17 cellular contexts compared by ENCODE assay signal in the genomic region with DNA sequence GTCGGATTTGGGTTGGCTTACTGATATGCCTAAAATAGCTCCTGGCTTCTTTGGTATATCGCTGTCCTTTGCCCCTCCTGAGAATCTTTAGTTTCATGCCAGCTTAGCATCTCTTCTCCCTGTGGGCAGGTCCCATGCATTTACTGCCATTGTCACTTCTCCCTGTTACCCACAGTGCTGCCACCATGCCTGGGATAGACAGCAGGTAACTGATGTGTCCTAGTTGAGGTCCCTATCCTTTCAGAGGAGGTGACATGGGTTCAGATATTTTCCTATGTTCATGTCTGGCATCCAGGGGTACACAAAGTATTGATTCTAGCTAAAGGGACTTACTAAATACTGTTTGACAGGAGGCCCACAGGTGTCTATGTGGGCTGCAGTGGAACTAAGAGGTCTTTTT. TPM values are rescaled to one million over a fixed set of nuclear protein-coding genes. Genes with fewer than 3 reads are reported as not detected.
"Had no signal": no experiment of that assay in that cellular context is flagged by ENCODE, and none has a peak within 500 bp of the region (broad histone marks: within the 10 kb centered on the region; RNA-seq: fewer than 3 reads in every experiment).

No MANE protein-coding gene starts in this region.

- H3K4me3 ChIP-seq: ascending aorta, mucosa of descending colon, transverse colon had no signal

- H3K4me3 Mint-ChIP-seq: activated CD8-positive, alpha-beta T cell treated with anti-CD3 and anti-CD28 coated beads, Interleukin-2, amount 10 ng/mL, durations not matched to agents 7 days and 5 days; activated naive CD8-positive, alpha-beta T cell treated with anti-CD3 and anti-CD28 coated beads, Interleukin-2, amount 50 U/mL, for 24 hours; naive thymus-derived CD8-positive, alpha-beta T cell; WTC11 had no signal

- H3K27ac Mint-ChIP-seq: activated CD8-positive, alpha-beta T cell treated with anti-CD3 and anti-CD28 coated beads, Interleukin-2, amount 10 ng/mL, durations not matched to agents 7 days and 5 days; activated naive CD8-positive, alpha-beta T cell treated with anti-CD3 and anti-CD28 coated beads, Interleukin-2, amount 50 U/mL, for 24 hours; naive thymus-derived CD8-positive, alpha-beta T cell; progenitor cell of endocrine pancreas; WTC11 had no signal

- H3K27me3 ChIP-seq: ascending aorta, transverse colon had no signal

- ATAC-seq: activated CD8-positive, alpha-beta T cell treated with anti-CD3 and anti-CD28 coated beads, Interleukin-2, amount 10 ng/mL, durations not matched to agents 7 days and 5 days; activated naive CD8-positive, alpha-beta T cell treated with anti-CD3 and anti-CD28 coated beads, Interleukin-2, amount 50 U/mL, for 24 hours; mucosa of descending colon; naive thymus-derived CD8-positive, alpha-beta T cell had no signal

- H3K27ac ChIP-seq: ascending aorta, neutrophil, transverse colon had no signal

- H3K36me3 ChIP-seq: neutrophil, transverse colon had no signal

- H3K36me3 Mint-ChIP-seq: naive thymus-derived CD8-positive, alpha-beta T cell; WTC11 had no signal

- DNase-seq: activated CD4-positive, alpha-beta T cell treated with anti-CD3 and anti-CD28 coated beads for 48 hours; activated CD8-positive, alpha-beta memory T cell treated with anti-CD3 and anti-CD28 coated beads, Interleukin-2, amount 50 U/mL, for 48 hours; activated CD8-positive, alpha-beta T cell treated with anti-CD3 and anti-CD28 coated beads, Interleukin-2, amount 10 ng/mL, durations not matched to agents 7 days and 5 days; activated naive CD8-positive, alpha-beta T cell treated with anti-CD3 and anti-CD28 coated beads, Interleukin-2, amount 50 U/mL, for 24 hours; foreskin melanocyte; kidney glomerular epithelial cell; mucosa of descending colon; naive thymus-derived CD8-positive, alpha-beta T cell; stimulated activated CD4-positive, alpha-beta T cell treated with anti-CD3 and anti-CD28 coated beads, Interleukin-15, amount 100 ng/mL, for 24 hours; stimulated activated CD4-positive, alpha-beta T cell treated with anti-CD3 and anti-CD28 coated beads, Interleukin-4, amount 100 ng/mL, for 4 hours; stomach; T-helper 1 cell; transverse colon had no signal

- H3K9me3 Mint-ChIP-seq: activated naive CD8-positive, alpha-beta T cell treated with anti-CD3 and anti-CD28 coated beads, Interleukin-2, amount 50 U/mL, for 24 hours; naive thymus-derived CD8-positive, alpha-beta T cell; WTC11 had no signal

- H3K9me3 ChIP-seq: ascending aorta, mucosa of descending colon, neutrophil, stomach, transverse colon had no signal

RNA-seq across cellular contexts. Expression of a gene that starts 8.3 kb away (rescaled TPM):
- total RNA-seq: activated CD8-positive, alpha-beta T cell treated with anti-CD3 and anti-CD28 coated beads, Interleukin-2, amount 10 ng/mL, durations not matched to agents 7 days and 5 days had no signal
- polyA plus RNA-seq: naive thymus-derived CD8-positive, alpha-beta T cell had no signal
